28 cellular contexts compared by ENCODE assay signal in genomic region chr4:59770865-59771264, GRCh38.
"Had no signal": no experiment of that assay in that cellular context is flagged by ENCODE, and none has a peak within 500 bp of the region (broad histone marks: within the 10 kb centered on the region; RNA-seq: fewer than 3 reads in every experiment).

No MANE protein-coding gene starts in this region.

- H3K36me3 ChIP-seq: stomach, suprapubic skin, thoracic aorta, thyroid gland, tibial artery, tibial nerve, transverse colon, upper lobe of left lung, upper lobe of right lung, uterus, vagina had no signal

- H3K4me1 ChIP-seq: stomach, suprapubic skin, testis, thyroid gland, tibial artery, tibial nerve, transverse colon, upper lobe of left lung, upper lobe of right lung, uterus, vagina had no signal

- H3K36me3 Mint-ChIP-seq: stimulated activated effector memory CD8-positive, alpha-beta T cell treated with anti-CD3 and anti-CD28 coated beads, Interleukin-12 subunit alpha, Interleukin-12 subunit beta, amount 100 ng/mL, for 72 hours; stimulated activated naive B cell treated with anti-CD40 and anti-IgM and Interleukin-4, amounts not matched to agents 10 μg/mL and 1 μg/mL and 100 μg/mL, for 72 hours; type B pancreatic cell had no signal

- H3K27me3 ChIP-seq: stomach, suprapubic skin, testis, thyroid gland, tibial artery, tibial nerve, transverse colon, upper lobe of left lung, upper lobe of right lung, uterus, vagina had no signal

- H3K27ac Mint-ChIP-seq: stimulated activated effector memory CD8-positive, alpha-beta T cell treated with anti-CD3 and anti-CD28 coated beads, Interleukin-12 subunit alpha, Interleukin-12 subunit beta, amount 100 ng/mL, for 72 hours; stimulated activated naive B cell treated with anti-CD40 and anti-IgM and Interleukin-4, amounts not matched to agents 10 μg/mL and 1 μg/mL and 100 μg/mL, for 72 hours; stimulated activated naive CD8-positive, alpha-beta T cell treated with anti-CD3 and anti-CD28 coated beads, Interleukin-15, amount 100 ng/mL, for 72 hours; stimulated activated naive CD8-positive, alpha-beta T cell treated with anti-CD3 and anti-CD28 coated beads, Interleukin-15, Interleukin-2, amounts not matched to agents 100 ng/mL and 50 ng/mL, for 24 hours; type B pancreatic cell had no signal

- H3K27ac ChIP-seq: stomach, suprapubic skin, testis, thoracic aorta, thyroid gland, tibial artery, tibial nerve, transverse colon, upper lobe of left lung, upper lobe of right lung, uterus, vagina had no signal

- H3K4me1 Mint-ChIP-seq: stimulated activated effector memory CD8-positive, alpha-beta T cell treated with anti-CD3 and anti-CD28 coated beads, Interleukin-12 subunit alpha, Interleukin-12 subunit beta, amount 100 ng/mL, for 72 hours; stimulated activated naive B cell treated with anti-CD40 and anti-IgM and Interleukin-4, amounts not matched to agents 10 μg/mL and 1 μg/mL and 100 μg/mL, for 72 hours; stimulated activated naive CD8-positive, alpha-beta T cell treated with anti-CD3 and anti-CD28 coated beads, Interleukin-15, amount 100 ng/mL, for 72 hours had no signal

- H3K9me3 ChIP-seq: stomach, suprapubic skin, testis, thoracic aorta, thyroid gland, tibial artery, tibial nerve, transverse colon, upper lobe of left lung, upper lobe of right lung, uterus, vagina had no signal

- H3K4me3 Mint-ChIP-seq: stimulated activated effector memory CD8-positive, alpha-beta T cell treated with anti-CD3 and anti-CD28 coated beads, Interleukin-12 subunit alpha, Interleukin-12 subunit beta, amount 100 ng/mL, for 72 hours; stimulated activated naive B cell treated with anti-CD40 and anti-IgM and Interleukin-4, amounts not matched to agents 10 μg/mL and 1 μg/mL and 100 μg/mL, for 72 hours; stimulated activated naive CD8-positive, alpha-beta T cell treated with anti-CD3 and anti-CD28 coated beads, Interleukin-15, amount 100 ng/mL, for 72 hours; stimulated activated naive CD8-positive, alpha-beta T cell treated with anti-CD3 and anti-CD28 coated beads, Interleukin-15, Interleukin-2, amounts not matched to agents 100 ng/mL and 50 ng/mL, for 24 hours; type B pancreatic cell had no signal

- FAIRE-seq: urothelium cell line had no signal

- H3K27me3 Mint-ChIP-seq: stimulated activated naive B cell treated with anti-CD40 and anti-IgM and Interleukin-4, amounts not matched to agents 10 μg/mL and 1 μg/mL and 100 μg/mL, for 72 hours; stimulated activated naive CD8-positive, alpha-beta T cell treated with anti-CD3 and anti-CD28 coated beads, Interleukin-15, amount 100 ng/mL, for 72 hours; stimulated activated naive CD8-positive, alpha-beta T cell treated with anti-CD3 and anti-CD28 coated beads, Interleukin-15, Interleukin-2, amounts not matched to agents 100 ng/mL and 50 ng/mL, for 24 hours; type B pancreatic cell had no signal

- ATAC-seq: stimulated activated effector memory CD8-positive, alpha-beta T cell treated with anti-CD3 and anti-CD28 coated beads, Interleukin-12 subunit alpha, Interleukin-12 subunit beta, amount 100 ng/mL, for 72 hours; stimulated activated naive B cell treated with anti-CD40 and anti-IgM and Interleukin-4, amounts not matched to agents 10 μg/mL and 1 μg/mL and 100 μg/mL, for 72 hours; stimulated activated naive CD8-positive, alpha-beta T cell treated with anti-CD3 and anti-CD28 coated beads, Interleukin-15, amount 100 ng/mL, for 72 hours; stimulated activated naive CD8-positive, alpha-beta T cell treated with anti-CD3 and anti-CD28 coated beads, Interleukin-15, Interleukin-2, amounts not matched to agents 100 U/mL and 50 U/mL, for 24 hours; upper lobe of right lung had no signal

- H3K9me3 Mint-ChIP-seq: type B pancreatic cell had no signal

- DNase-seq: stimulated activated CD4-positive, alpha-beta T cell treated with anti-CD3 and anti-CD28 coated beads, Interleukin-2, amount 100 ng/mL, for 48 hours; stimulated activated CD4-positive, alpha-beta T cell treated with anti-CD3 and anti-CD28 coated beads, Interleukin-4, amount 100 ng/mL, for 1 hour; stimulated activated CD4-positive, alpha-beta T cell treated with anti-CD3 and anti-CD28 coated beads, Interleukin-4, amount 100 ng/mL, for 24 hours; stimulated activated CD4-positive, alpha-beta T cell treated with anti-CD3 and anti-CD28 coated beads, Interleukin-4, amount 100 ng/mL, for 4 hours; stimulated activated CD8-positive, alpha-beta memory T cell treated with anti-CD3 and anti-CD28 coated beads, Interleukin-4, amount 100 ng/mL, for 48 hours; stimulated activated naive B cell treated with anti-CD40 and anti-IgM and Interleukin-4, amounts not matched to agents 10 μg/mL and 1 μg/mL and 100 μg/mL, for 72 hours; stimulated activated naive CD4-positive, alpha-beta T cell; stimulated activated naive CD4-positive, alpha-beta T cell treated with Interleukin-2 at 50 U/mL for 16 hours; stimulated activated naive CD8-positive, alpha-beta T cell treated with anti-CD3 and anti-CD28 coated beads, Interleukin-15, amount 100 ng/mL, for 72 hours; stimulated activated naive CD8-positive, alpha-beta T cell treated with anti-CD3 and anti-CD28 coated beads, Interleukin-15, Interleukin-2, amounts not matched to agents 100 U/mL and 50 U/mL, for 24 hours; stomach; substantia nigra; testis; thyroid gland; tibial artery; transverse colon; trophoblast cell; upper lobe of left lung; upper lobe of right lung; uterus had no signal

- H3K4me3 ChIP-seq: stomach, suprapubic skin, testis, thoracic aorta, thyroid gland, tibial artery, tibial nerve, transverse colon, upper lobe of left lung, upper lobe of right lung, uterus, vagina had no signal
